In genomic region chr6:27188206-27188884, GRCh38 we compare ENCODE assay signal across 9 cellular contexts. TPM values are rescaled to one million over a fixed set of nuclear protein-coding genes. Genes with fewer than 3 reads are reported as not detected.
DNase-seq lines count a peak whose midpoint lies in the region; ATAC-seq, FAIRE-seq and TF ChIP-seq lines count a peak whose summit lies in the region.
"Had no signal": no experiment of that assay in that cellular context is flagged by ENCODE, and none has a peak within 500 bp of the region (broad histone marks: within the 10 kb centered on the region; RNA-seq: fewer than 3 reads in every experiment).

No MANE protein-coding gene starts in this region.

- no peak for FAIRE-seq in GM19239 (lab: Jason Lieb, UNC)
- FAIRE-seq: colon had no signal

- peaks cover 8% of the 10 kb centered on the region for H3K4me1 Mint-ChIP-seq in activated naive CD8-positive, alpha-beta T cell treated with anti-CD3 and anti-CD28 coated beads, Interleukin-2, amount 50 U/mL, for 24 hours

- H3K9me3 ChIP-seq in heart right ventricle (no peaks in the 10 kb centered on the region), prostate gland (no peaks in the 10 kb centered on the region)

- H3K27ac ChIP-seq in heart right ventricle: peak overlapping the region in 9 of 10 donors; percentile 49 to 80 (median 63)
- H3K27ac ChIP-seq in prostate gland: peak overlapping the region; percentile 76 to 79

- peaks cover 0 to 12% (median 4%) of the 10 kb centered on the region in 9 donors for H3K4me1 ChIP-seq in heart right ventricle
- H3K4me1 ChIP-seq in prostate gland (replicated peaks): no peaks in the 10 kb centered on the region

- H3K27me3 Mint-ChIP-seq in activated naive CD8-positive, alpha-beta T cell treated with anti-CD3 and anti-CD28 coated beads, Interleukin-2, amount 50 U/mL, for 24 hours: no peaks in the 10 kb centered on the region

- H3K36me3 ChIP-seq in heart right ventricle (no peaks in the 10 kb centered on the region), prostate gland (no peaks in the 10 kb centered on the region)

- peaks cover 0 to 15% (median 0%) of the 10 kb centered on the region in 7 donors for H3K27me3 ChIP-seq in heart right ventricle
- no peaks in the 10 kb centered on the region for H3K27me3 ChIP-seq in prostate gland (replicated peaks; ENCODE audit: insufficient read depth)

- DNase-seq in D341Med (ENCODE audit: low spot score) (peak; percentile 76), RPMI7951 (ENCODE audit: low read depth) (peak; percentile 83), heart right ventricle (peak; percentile 21 to 30), prostate gland (ENCODE audit: low spot score) (peak; percentile 53), GM19239 (ENCODE audit: insufficient read length, low spot score) (no peak)
- DNase-seq in activated naive CD8-positive, alpha-beta T cell treated with anti-CD3 and anti-CD28 coated beads, Interleukin-2, amount 50 U/mL, for 24 hours: peak; percentile 39

- peak overlapping the region; percentile 87 for H3K4me3 Mint-ChIP-seq in activated naive CD8-positive, alpha-beta T cell treated with anti-CD3 and anti-CD28 coated beads, Interleukin-2, amount 50 U/mL, for 24 hours

- no peak for TF ChIP-seq CTCF in heart right ventricle (IDR thresholded peaks at IDR 0.05)
- TF ChIP-seq CTCF in prostate gland (IDR thresholded peaks at IDR 0.05): no peak

- intact Hi-C loops in heart right ventricle (cut with DNase I): loop anchor here in 7 of 10 donors (2.0 to 10.0 kb wide), 10 partner anchors 284 to 709 kb away; partner anchors contain the start of gene ZNF184 (in 2 of the 7)
- intact Hi-C loops in prostate gland (cut with DNase I): no loop called here

- H3K27ac Mint-ChIP-seq in activated naive CD8-positive, alpha-beta T cell treated with anti-CD3 and anti-CD28 coated beads, Interleukin-2, amount 50 U/mL, for 24 hours: peak overlapping the region; percentile 50

- H3K36me3 Mint-ChIP-seq in activated naive CD8-positive, alpha-beta T cell treated with anti-CD3 and anti-CD28 coated beads, Interleukin-2, amount 50 U/mL, for 24 hours (ENCODE audit: low read depth): no peaks in the 10 kb centered on the region

- TF ChIP-seq POLR2A in prostate gland (IDR thresholded peaks at IDR 0.05): peak; percentile 45

- H3K9me3 Mint-ChIP-seq in activated naive CD8-positive, alpha-beta T cell treated with anti-CD3 and anti-CD28 coated beads, Interleukin-2, amount 50 U/mL, for 24 hours: no peaks in the 10 kb centered on the region

- WGBS in heart right ventricle, 2 donors: 0 to 1% methylated on average over 25 of the region's 25 CpGs
- 0% methylated on average over 25 of the region's 25 CpGs for WGBS in prostate gland

- peak overlapping the region; percentile 38 to 73 (median 64) for H3K4me3 ChIP-seq in heart right ventricle
- H3K4me3 ChIP-seq in prostate gland: peak overlapping the region; percentile 34 to 51

- ATAC-seq in GM19452 (IDR thresholded peaks at IDR 0.05; ENCODE audit: unreplicated experiment): peak; percentile 84
- ATAC-seq in HG03520 (IDR thresholded peaks at IDR 0.05; ENCODE audit: unreplicated experiment): peak; percentile 73
- peak; percentile 90 for ATAC-seq in activated naive CD8-positive, alpha-beta T cell treated with anti-CD3 and anti-CD28 coated beads, Interleukin-2, amount 50 U/mL, for 24 hours
- ATAC-seq in heart right ventricle: peak; percentile 89 to 96 (median 92)

RNA-seq across cellular contexts. Expression of gene PRSS16, which starts 59.2 kb away (rescaled TPM):
- total RNA-seq in RPMI7951 (2014; rRNA removed; shearing (Covaris generic)): 0.36 TPM in 1 of 2 replicates, not detected in the other
- total RNA-seq in heart right ventricle (under 1 TPM in 2 of 10 donors, not detected in 8; 0.23 to 0.57 TPM), prostate gland (10 to 100 TPM; 11.9 to 15.2 TPM)
- polyA plus RNA-seq in heart right ventricle: not detected
